Comparison of ENCODE assay signal across 19 cellular contexts in genomic region chr12:75606921-75607320, GRCh38.
DNase-seq lines count a peak whose midpoint lies in the region; ATAC-seq and TF ChIP-seq lines count a peak whose summit lies in the region.
"Had no signal": no experiment of that assay in that cellular context is flagged by ENCODE, and none has a peak within 500 bp of the region (broad histone marks: within the 10 kb centered on the region; RNA-seq: fewer than 3 reads in every experiment).

No MANE protein-coding gene starts in this region.

- H3K4me3 ChIP-seq in HAP-1 (no peak overlapping the region), dorsolateral prefrontal cortex (peak overlapping the region in 15 of 59 donors; percentile 2 to 42 (median 12)), mesenchymal stem cell (ENCODE audit: insufficient read depth in 1 of 2, low read depth in 1 of 2, low read length in 2 of 2) (no peak overlapping the region)
- H3K4me3 ChIP-seq: MG63, SK-N-MC had no signal

- no peak overlapping the region for H4K8ac ChIP-seq in mesenchymal stem cell (ENCODE audit: low read length)

- no peak overlapping the region for H3K23ac ChIP-seq in mesenchymal stem cell (ENCODE audit: low read length in 2 of 2)

- no peaks in the 10 kb centered on the region for H3K9me3 ChIP-seq in HAP-1
- H3K9me3 ChIP-seq in mesenchymal stem cell (ENCODE audit: control insufficient read depth, low read length): no peaks in the 10 kb centered on the region
- H3K9me3 ChIP-seq: MG63 had no signal

- H2BK15ac ChIP-seq in mesenchymal stem cell (ENCODE audit: low read depth, poor library complexity, severe bottlenecking): no peak overlapping the region

- H3K27ac ChIP-seq in dorsolateral prefrontal cortex (peak overlapping the region in 56 of 59 donors; percentile 9 to 92 (median 77)), mesenchymal stem cell (ENCODE audit: low read length, poor library complexity, severe bottlenecking) (no peak overlapping the region), temporal lobe (ENCODE audit: low read depth, low read length) (peak overlapping the region; percentile 51)
- H3K27ac ChIP-seq: C4-2B, SK-N-MC had no signal

- in situ Hi-C loops in HAP-1 (cut with MboI; ENCODE audit: low sequenced_read_pairs): no loop called here

- peak overlapping the region; percentile 47 for H3K9ac ChIP-seq in mesenchymal stem cell (ENCODE audit: low read length)

- CTCF ChIA-PET in activated CD8-positive, alpha-beta T cell treated with anti-CD3 and anti-CD28 coated beads for 36 hours (lab: Charles Lee): no interaction called here

- TF ChIP-seq CTCF in dorsolateral prefrontal cortex (IDR thresholded peaks at IDR 0.05 in 54 of 56, conservative IDR thresholded peaks at IDR 0.05 in 2 of 56; ENCODE audit: low read depth in 1 of 56, partially characterized antibody in 56 of 56): peak in 1 of 56 donors; percentile 23
- TF ChIP-seq CTCF in activated CD8-positive, alpha-beta T cell treated with anti-CD3 and anti-CD28 coated beads for 36 hours (IDR thresholded peaks at IDR 0.05): no peak

- H2BK120ac ChIP-seq in mesenchymal stem cell (ENCODE audit: low read depth, low read length): no peak overlapping the region

- POLR2A ChIA-PET in activated CD8-positive, alpha-beta T cell treated with anti-CD3 and anti-CD28 coated beads for 36 hours (lab: Charles Lee): no interaction called here

- peaks cover 3% of the 10 kb centered on the region for H3K4me1 ChIP-seq in HAP-1
- no peaks in the 10 kb centered on the region for H3K4me1 ChIP-seq in mesenchymal stem cell (ENCODE audit: control insufficient read depth, insufficient read depth, low read depth, low read length)

- H3K36me3 ChIP-seq in HAP-1 (replicated peaks): no peaks in the 10 kb centered on the region
- no peaks in the 10 kb centered on the region for H3K36me3 ChIP-seq in mesenchymal stem cell (ENCODE audit: control insufficient read depth in 1 of 2, insufficient read depth in 2 of 2, low read depth in 1 of 2, low read length in 2 of 2)
- H3K36me3 ChIP-seq: MG63 had no signal

- H3K36me3 Mint-ChIP-seq in activated CD8-positive, alpha-beta T cell treated with anti-CD3 and anti-CD28 coated beads for 36 hours (ENCODE audit: low read depth): no peaks in the 10 kb centered on the region

- no peak overlapping the region for H3K27ac Mint-ChIP-seq in activated CD8-positive, alpha-beta T cell treated with anti-CD3 and anti-CD28 coated beads for 36 hours

- H3K14ac ChIP-seq in mesenchymal stem cell (ENCODE audit: low read length in 2 of 2): no peak overlapping the region

- ATAC-seq in activated CD8-positive, alpha-beta T cell treated with anti-CD3 and anti-CD28 coated beads for 36 hours: no peak
- ATAC-seq in esophagus mucosa: no peak
- ATAC-seq: Right ventricle myocardium inferior had no signal

- peak; percentile 9 to 75 for DNase-seq in HAP-1 (ENCODE audit: low spot score in 2 of 2)
- DNase-seq in dorsolateral prefrontal cortex: no peak
- DNase-seq in mesenchymal stem cell: no peak
- DNase-seq in activated CD8-positive, alpha-beta T cell treated with anti-CD3 and anti-CD28 coated beads for 36 hours: no peak
- no peak for DNase-seq in cerebellum (ENCODE audit: low spot score)
- DNase-seq: ACHN; DMS79 treated with DMSO at 0.1 percent for 48 hours; HCEC 1CT; Kasumi-1; MG63; NCI-H1092; NCI-H146; NCI-H2029 treated with DMSO at 0.1 percent for 48 hours; NK-92 treated with Interleukin-12 subunit alpha and Interleukin-12 subunit beta, amount 100 ng/mL, for 24 hours had no signal

- no peak overlapping the region for H2BK12ac ChIP-seq in mesenchymal stem cell (ENCODE audit: low read length in 2 of 2)

- H3K27me3 ChIP-seq in HAP-1 (ENCODE audit: low read depth) (no peaks in the 10 kb centered on the region), dorsolateral prefrontal cortex (no peaks in the 10 kb centered on the region), mesenchymal stem cell (ENCODE audit: control insufficient read depth in 1 of 2, insufficient read depth in 1 of 2, low read length in 2 of 2) (no peaks in the 10 kb centered on the region)
- H3K27me3 ChIP-seq: MG63 had no signal

- no peaks in the 10 kb centered on the region for H3K9me3 Mint-ChIP-seq in activated CD8-positive, alpha-beta T cell treated with anti-CD3 and anti-CD28 coated beads for 36 hours

- 100% methylated on average over 1 of the region's 3 CpGs for WGBS in mesenchymal stem cell

- peaks cover 15% of the 10 kb centered on the region for H3K27me3 Mint-ChIP-seq in activated CD8-positive, alpha-beta T cell treated with anti-CD3 and anti-CD28 coated beads for 36 hours

- H3K4me2 ChIP-seq in mesenchymal stem cell (ENCODE audit: low read length, poor library complexity, severe bottlenecking): no peak overlapping the region

- H4K91ac ChIP-seq in mesenchymal stem cell (ENCODE audit: low read length): no peak overlapping the region

- H3K79me1 ChIP-seq in mesenchymal stem cell (replicated peaks; ENCODE audit: low read length, poor library complexity, severe bottlenecking): no peaks in the 10 kb centered on the region

- H2BK5ac ChIP-seq in mesenchymal stem cell (ENCODE audit: low read depth, low read length, poor library complexity, severe bottlenecking): no peak overlapping the region

- no peak overlapping the region for H2AFZ ChIP-seq in mesenchymal stem cell (ENCODE audit: low read depth, low read length)

- no peaks in the 10 kb centered on the region for H3K4me1 Mint-ChIP-seq in activated CD8-positive, alpha-beta T cell treated with anti-CD3 and anti-CD28 coated beads for 36 hours (ENCODE audit: low read depth)

- H3K18ac ChIP-seq in mesenchymal stem cell (ENCODE audit: low read depth in 1 of 2, low read length in 2 of 2): no peak overlapping the region

- no peak overlapping the region for H3K4me3 Mint-ChIP-seq in activated CD8-positive, alpha-beta T cell treated with anti-CD3 and anti-CD28 coated beads for 36 hours

- no peak overlapping the region for H2AK5ac ChIP-seq in mesenchymal stem cell (ENCODE audit: low read length, severe bottlenecking)

- intact Hi-C loops in dorsolateral prefrontal cortex (cut with DNase I): no loop called here
- intact Hi-C loops in activated CD8-positive, alpha-beta T cell treated with anti-CD3 and anti-CD28 coated beads for 36 hours (cut with micrococcal nuclease): no loop called here

- no peak overlapping the region for H3K4ac ChIP-seq in mesenchymal stem cell (ENCODE audit: low read depth in 1 of 2, low read length in 2 of 2)

Comparison
In these comparisons a context has a peak if more than half of its experiments do, and no peak if none do; other contexts are left out.
1. DNase-seq: peak in HAP-1 (2 of 2); none in dorsolateral prefrontal cortex (0 of 10), mesenchymal stem cell (single experiment), activated CD8-positive, alpha-beta T cell treated with anti-CD3 and anti-CD28 coated beads for 36 hours (single experiment) and cerebellum (single experiment).